ENCODE assay signal across 11 cellular contexts in the genomic region with DNA sequence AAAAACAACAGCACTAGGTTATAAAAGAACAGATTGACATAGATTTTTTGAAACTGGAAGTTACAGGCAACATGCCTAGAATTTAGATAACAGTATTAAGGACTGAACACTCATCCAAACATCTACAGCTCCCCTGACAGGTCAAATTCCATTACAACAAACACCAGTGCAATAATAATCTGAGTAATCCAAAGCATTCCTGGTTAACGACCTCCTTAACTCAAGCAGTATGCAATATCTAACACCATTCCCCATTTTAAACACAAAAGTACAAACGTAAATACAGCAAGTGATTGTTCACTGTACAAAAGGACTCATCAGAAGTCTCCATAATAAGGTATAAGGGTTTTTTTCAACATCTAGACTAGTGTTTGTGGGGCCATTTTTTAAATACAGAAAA. TPM values are rescaled to one million over a fixed set of nuclear protein-coding genes. Genes with fewer than 3 reads are reported as not detected.
DNase-seq lines count a peak whose midpoint lies in the region; TF ChIP-seq lines count a peak whose summit lies in the region.
"Had no signal": no experiment of that assay in that cellular context is flagged by ENCODE, and none has a peak within 500 bp of the region (broad histone marks: within the 10 kb centered on the region; RNA-seq: fewer than 3 reads in every experiment).

No MANE protein-coding gene starts in this region.

- H3K4me1 ChIP-seq in ascending aorta (peaks cover 0 to 18% of the 10 kb centered on the region in 2 donors), sigmoid colon (peaks cover 0 to 55% (median 47%) of the 10 kb centered on the region in 4 donors)

- TF ChIP-seq POLR2A in sigmoid colon (IDR thresholded peaks at IDR 0.05), result no peak

- intact Hi-C loops in ascending aorta (cut with DNase I), result loop anchor here (2.0 kb wide), 1 partner anchor 31 kb away; the partner anchor contains the start of gene TSPAN5
- intact Hi-C loops in sigmoid colon (cut with DNase I), result no loop called here

- WGBS in sigmoid colon, 2 donors, result 25 to 61% methylated on average over 2 of the region's 2 CpGs

- H3K36me3 ChIP-seq in ascending aorta (no peaks in the 10 kb centered on the region), sigmoid colon (no peaks in the 10 kb centered on the region)

- H3K27ac ChIP-seq in ascending aorta (peak overlapping the region; percentile 60 to 68), sigmoid colon (peak overlapping the region in 3 of 4 donors; percentile 55 to 64 (median 63))
- H3K27ac ChIP-seq: 22Rv1 had no signal

- no peaks in the 10 kb centered on the region for H3K27me3 ChIP-seq in ascending aorta
- H3K27me3 ChIP-seq in sigmoid colon, result no peaks in the 10 kb centered on the region

- no peaks in the 10 kb centered on the region for H3K9me3 ChIP-seq in ascending aorta
- H3K9me3 ChIP-seq in sigmoid colon, result no peaks in the 10 kb centered on the region

- no peak overlapping the region for H3K4me3 ChIP-seq in ascending aorta
- H3K4me3 ChIP-seq in foreskin fibroblast (ENCODE audit: low read depth in 1 of 2, low read length in 2 of 2), result no peak overlapping the region
- H3K4me3 ChIP-seq in sigmoid colon, result no peak overlapping the region

- TF ChIP-seq CTCF in ascending aorta (IDR thresholded peaks at IDR 0.05) (no peak), foreskin fibroblast (IDR thresholded peaks at IDR 0.05; ENCODE audit: low read depth, low read length) (no peak), sigmoid colon (IDR thresholded peaks at IDR 0.05) (no peak)

- peak; percentile 24 for DNase-seq in NCI-H446 treated with DMSO at 0.1 percent for 48 hours (lab: John Stamatoyannopoulos, UW)
- DNase-seq in NCI-H446 (lab: John Stamatoyannopoulos, UW), result no peak
- no peak for DNase-seq in ascending aorta (ENCODE audit: low spot score in 2 of 2)
- DNase-seq in foreskin fibroblast, result peak; percentile 81 to 85
- no peak for DNase-seq in sigmoid colon
- DNase-seq in HuH-7.5 (ENCODE audit: low spot score), result no peak
- DNase-seq in NCI-H524 (lab: John Stamatoyannopoulos, UW), result no peak
- DNase-seq in T1000 (lab: John Stamatoyannopoulos, UW), result no peak
- DNase-seq: activated T-cell treated with anti-CD3 and anti-CD28 coated beads for 4 hours, NCI-H1105 treated with DMSO at 0.1 percent for 48 hours had no signal

- TF ChIP-seq EP300 in sigmoid colon (IDR thresholded peaks at IDR 0.05), result no peak

RNA-seq across cellular contexts. Expression of gene TSPAN5, which starts 30.5 kb away (rescaled TPM):
- total RNA-seq in ascending aorta, result 5.2 TPM
- 10 to 100 TPM; 11.2 to 18.6 (median 13.5) TPM for total RNA-seq in sigmoid colon
- 1 to 10 TPM; 1.2 to 4.4 (median 1.8) TPM for polyA plus RNA-seq in sigmoid colon

Comparison
In these comparisons a context has a peak if more than half of its experiments do, and no peak if none do; other contexts are left out.
1. DNase-seq: peak in NCI-H446 treated with DMSO at 0.1 percent for 48 hours (single experiment) and foreskin fibroblast (2 of 2); none in NCI-H446 (0 of 2), ascending aorta (0 of 2), sigmoid colon (single experiment), HuH-7.5 (single experiment), NCI-H524 (0 of 2) and T1000 (single experiment).